Comparison of ENCODE assay signal across 26 cellular contexts in genomic region chr6:28165566-28165965, GRCh38.
"Had no signal": no experiment of that assay in that cellular context is flagged by ENCODE, and none has a peak within 500 bp of the region (broad histone marks: within the 10 kb centered on the region; RNA-seq: fewer than 3 reads in every experiment).

No MANE protein-coding gene starts in this region.

- H2AFZ ChIP-seq: neural progenitor cell, parathyroid adenoma had no signal

- H3K27ac ChIP-seq: coronary artery, esophagus muscularis mucosa, foreskin keratinocyte, heart right ventricle, lower lobe of right lung, neural progenitor cell, parathyroid adenoma, prostate gland, right atrium auricular region, spleen, testis, tibial artery had no signal

- H3K79me2 ChIP-seq: parathyroid adenoma had no signal

- DNase-seq: dermis blood vessel endothelial cell; effector memory CD4-positive, alpha-beta T cell; foreskin keratinocyte; glutamatergic neuron; heart right ventricle; hippocampal formation; left colon; left ventricle myocardium superior; lower lobe of right lung; naive thymus-derived CD4-positive, alpha-beta T cell; spleen; stimulated activated CD4-positive, alpha-beta T cell treated with anti-CD3 and anti-CD28 coated beads, Interleukin-4, amount 100 ng/mL, for 4 hours; stimulated activated naive CD8-positive, alpha-beta T cell treated with anti-CD3 and anti-CD28 coated beads, Interleukin-15, Interleukin-2, amounts not matched to agents 100 U/mL and 50 U/mL, for 24 hours; substantia nigra; testis; tibial artery had no signal

- H3K27me3 ChIP-seq: esophagus muscularis mucosa, foreskin keratinocyte, heart right ventricle, right atrium auricular region, spleen, testis, tibial artery had no signal

- ATAC-seq: foreskin keratinocyte; heart right ventricle; left colon; left ventricle myocardium superior; lower lobe of right lung; naive thymus-derived CD4-positive, alpha-beta T cell; sciatic nerve; stimulated activated memory B cell treated with anti-CD40 and anti-IgM and Interleukin-4, amounts not matched to agents 10 μg/mL and 1 μg/mL and 100 μg/mL, for 72 hours; stimulated activated naive CD8-positive, alpha-beta T cell treated with anti-CD3 and anti-CD28 coated beads, Interleukin-15, Interleukin-2, amounts not matched to agents 100 U/mL and 50 U/mL, for 24 hours had no signal

- H3K4me1 ChIP-seq: neural progenitor cell, parathyroid adenoma, prostate gland had no signal

- H3K36me3 ChIP-seq: heart right ventricle, lower lobe of right lung, neural progenitor cell, prostate gland, right atrium auricular region, spleen had no signal

- H3K9ac ChIP-seq: neural progenitor cell, parathyroid adenoma had no signal

- FAIRE-seq: endothelial cell of umbilical vein, islet of Langerhans had no signal

- H3K9me3 ChIP-seq: esophagus muscularis mucosa, heart right ventricle, lower lobe of right lung, prostate gland, right atrium auricular region, testis, tibial artery had no signal

- H3K4me2 ChIP-seq: neural progenitor cell had no signal

- H3K4me3 ChIP-seq: coronary artery, esophagus muscularis mucosa, heart right ventricle, lower lobe of right lung, neural progenitor cell, prostate gland, right atrium auricular region, spleen, testis, tibial artery had no signal
